In genomic region chr10:26951650-26952049, GRCh38 we compare ENCODE assay signal across 8 cellular contexts.
"Had no signal": no experiment of that assay in that cellular context is flagged by ENCODE, and none has a peak within 500 bp of the region (broad histone marks: within the 10 kb centered on the region; RNA-seq: fewer than 3 reads in every experiment).

No MANE protein-coding gene starts in this region.

- H3K4me1 ChIP-seq: HAP-1 had no signal

- H3K36me3 ChIP-seq: HAP-1 had no signal

- H3K27ac Mint-ChIP-seq: HFFc6 had no signal

- H3K4me3 Mint-ChIP-seq: HFFc6 had no signal

- DNase-seq: GM23248, GOT3, H7, HFFc6, IMR-90 had no signal

- ATAC-seq: HCT116, K562 had no signal

- H3K9ac ChIP-seq: GM23248 had no signal

- H3K9me3 ChIP-seq: HAP-1 had no signal

- H3K4me3 ChIP-seq: GM23248, HAP-1, K562 had no signal

- H2AFZ ChIP-seq: GM23248 had no signal

- H3K27ac ChIP-seq: GM23248 had no signal
